ENCODE assay signal across 14 cellular contexts in genomic region chr1:148528591-148528990, GRCh38. TPM values are rescaled to one million over a fixed set of nuclear protein-coding genes. Genes with fewer than 3 reads are reported as not detected.
DNase-seq lines count a peak whose midpoint lies in the region; ATAC-seq and TF ChIP-seq lines count a peak whose summit lies in the region.
"Not testable (repeated sequence)": the region's sequence is repeated elsewhere in the genome, so short reads cannot be mapped to it uniquely, and the experiment has no call there.
"Had no signal": no experiment of that assay in that cellular context is flagged by ENCODE, and none has a peak within 500 bp of the region (broad histone marks: within the 10 kb centered on the region; RNA-seq: fewer than 3 reads in every experiment).

No MANE protein-coding gene starts in this region.

- peak overlapping the region in 1 of 7 donors; percentile 98 for H3K27ac Mint-ChIP-seq in CD4-positive, alpha-beta memory T cell
- H3K27ac Mint-ChIP-seq in natural killer cell treated with Interleukin-12 subunit alpha and Interleukin-12 subunit beta and Interleukin-15 and Interleukin-18, amount 100 ng/mL, for 72 hours = peak overlapping the region in 1 of 2 donors; percentile 62
- peak overlapping the region; percentile 92 for H3K27ac Mint-ChIP-seq in stimulated activated effector memory CD8-positive, alpha-beta T cell treated with anti-CD3 and anti-CD28 coated beads, Interleukin-12 subunit alpha, Interleukin-12 subunit beta, amount 100 ng/mL, for 72 hours

- CTCF ChIA-PET in CD4-positive, alpha-beta memory T cell (lab: Charles Lee; ENCODE audit: partially characterized antibody); PC-9 (lab: Charles Lee): not testable (repeated sequence)

- H4K20me1 ChIP-seq in PC-9 (ENCODE audit: insufficient read depth) = not testable (repeated sequence)

- H3K36me3 Mint-ChIP-seq in CD4-positive, alpha-beta memory T cell; activated T-cell treated with anti-CD3 and anti-CD28 coated beads, Interleukin-2, amount 50 U/mL, for 4 hours (ENCODE audit: insufficient read depth); natural killer cell treated with Interleukin-12 subunit alpha and Interleukin-12 subunit beta and Interleukin-15 and Interleukin-18, amount 100 ng/mL, for 72 hours; stimulated activated effector memory CD8-positive, alpha-beta T cell treated with anti-CD3 and anti-CD28 coated beads, Interleukin-12 subunit alpha, Interleukin-12 subunit beta, amount 100 ng/mL, for 72 hours: not testable (repeated sequence)

- not testable (repeated sequence) for H3K4me1 ChIP-seq in CD4-positive, alpha-beta memory T cell (ENCODE audit: insufficient read depth, low read length); PC-9 (replicated peaks; ENCODE audit: insufficient read depth); colonic mucosa; heart right ventricle

- intact Hi-C loops in CD4-positive, alpha-beta memory T cell (cut with micrococcal nuclease) = loop anchor here (10.0 kb wide), 1 partner anchor 154 kb away; no protein-coding TSS in a partner anchor
- intact Hi-C loops in PC-9 (cut with micrococcal nuclease; ENCODE audit: unreplicated experiment); colonic mucosa (cut with DNase I); heart right ventricle (cut with DNase I): not testable (repeated sequence)

- not testable (repeated sequence) for ATAC-seq in activated T-cell treated with anti-CD3 and anti-CD28 coated beads, Interleukin-2, amount 50 U/mL, for 4 hours; heart right ventricle; natural killer cell treated with Interleukin-12 subunit alpha and Interleukin-12 subunit beta and Interleukin-15 and Interleukin-18, amount 100 ng/mL, for 72 hours; stimulated activated effector memory CD8-positive, alpha-beta T cell treated with anti-CD3 and anti-CD28 coated beads, Interleukin-12 subunit alpha, Interleukin-12 subunit beta, amount 100 ng/mL, for 72 hours

- H3K9me2 ChIP-seq in PC-9 (ENCODE audit: insufficient read depth) = not testable (repeated sequence)

- DNase-seq in CD4-positive, alpha-beta memory T cell = peak in 4 of 5 donors; percentile 61 to 69 (median 63)
- peak in 1 of 2 experiments; percentile 59 for DNase-seq in PC-9
- not testable (repeated sequence) for DNase-seq in activated T-cell treated with anti-CD3 and anti-CD28 coated beads, Interleukin-2, amount 50 U/mL, for 4 hours; colonic mucosa; heart right ventricle; stimulated activated effector memory CD8-positive, alpha-beta T cell treated with anti-CD3 and anti-CD28 coated beads, Interleukin-12 subunit alpha, Interleukin-12 subunit beta, amount 100 ng/mL, for 72 hours (ENCODE audit: low spot score in 2 of 2)
- DNase-seq in natural killer cell treated with Interleukin-12 subunit alpha and Interleukin-12 subunit beta and Interleukin-15 and Interleukin-18, amount 100 ng/mL, for 72 hours (ENCODE audit: low spot score) = peak; percentile 56

- POLR2A ChIA-PET in CD4-positive, alpha-beta memory T cell (lab: Charles Lee; ENCODE audit: partially characterized antibody); PC-9 (lab: Charles Lee; ENCODE audit: unreplicated experiment): not testable (repeated sequence)

- not testable (repeated sequence) for H3K79me2 ChIP-seq in PC-9 (ENCODE audit: low read depth)

- not testable (repeated sequence) for H3F3A ChIP-seq in PC-9 (ENCODE audit: insufficient read depth, low read depth)

- H3K27me3 Mint-ChIP-seq in CD4-positive, alpha-beta memory T cell; activated T-cell treated with anti-CD3 and anti-CD28 coated beads, Interleukin-2, amount 50 U/mL, for 4 hours (ENCODE audit: low read depth); natural killer cell treated with Interleukin-12 subunit alpha and Interleukin-12 subunit beta and Interleukin-15 and Interleukin-18, amount 100 ng/mL, for 72 hours: not testable (repeated sequence)

- H3K4me3 Mint-ChIP-seq in CD4-positive, alpha-beta memory T cell; natural killer cell treated with Interleukin-12 subunit alpha and Interleukin-12 subunit beta and Interleukin-15 and Interleukin-18, amount 100 ng/mL, for 72 hours: not testable (repeated sequence)
- H3K4me3 Mint-ChIP-seq in activated T-cell treated with anti-CD3 and anti-CD28 coated beads, Interleukin-2, amount 50 U/mL, for 4 hours = peak overlapping the region; percentile 77
- peak overlapping the region; percentile 56 for H3K4me3 Mint-ChIP-seq in stimulated activated effector memory CD8-positive, alpha-beta T cell treated with anti-CD3 and anti-CD28 coated beads, Interleukin-12 subunit alpha, Interleukin-12 subunit beta, amount 100 ng/mL, for 72 hours

- WGBS in heart right ventricle, 2 donors = 0 to 1% methylated on average over 3 to 5 of the region's 24 CpGs

- H3K9ac ChIP-seq in colonic mucosa (ENCODE audit: low read depth in 2 of 2, low read length in 2 of 2) = not testable (repeated sequence)

- not testable (repeated sequence) for TF ChIP-seq CTCF in PC-9 (conservative IDR thresholded peaks at IDR 0.05); colonic mucosa (IDR thresholded peaks at IDR 0.05)
- peak in 3 of 9 donors; percentile 18 to 25 (median 25) for TF ChIP-seq CTCF in heart right ventricle (IDR thresholded peaks at IDR 0.05)

- not testable (repeated sequence) for H3K4me2 ChIP-seq in PC-9

- H3K9me3 ChIP-seq in CD4-positive, alpha-beta memory T cell (ENCODE audit: control insufficient read depth in 1 of 2, low read length in 2 of 2); PC-9 (ENCODE audit: insufficient read depth, low read depth); colonic mucosa; heart right ventricle: not testable (repeated sequence)

- not testable (repeated sequence) for H3K27me3 ChIP-seq in CD4-positive, alpha-beta memory T cell (ENCODE audit: insufficient read depth, low read length); PC-9 (ENCODE audit: insufficient read depth, low read depth); colonic mucosa; heart right ventricle

- not testable (repeated sequence) for H3K4me1 Mint-ChIP-seq in CD4-positive, alpha-beta memory T cell; activated T-cell treated with anti-CD3 and anti-CD28 coated beads, Interleukin-2, amount 50 U/mL, for 4 hours (ENCODE audit: low read depth); natural killer cell treated with Interleukin-12 subunit alpha and Interleukin-12 subunit beta and Interleukin-15 and Interleukin-18, amount 100 ng/mL, for 72 hours (ENCODE audit: low read depth in 2 of 2); stimulated activated effector memory CD8-positive, alpha-beta T cell treated with anti-CD3 and anti-CD28 coated beads, Interleukin-12 subunit alpha, Interleukin-12 subunit beta, amount 100 ng/mL, for 72 hours

- BruUV-seq in PC-9 (replicated peaks; lab: Mats Ljungman, UMichigan) = TSS peak; percentile 67

- not testable (repeated sequence) for H3K9me3 Mint-ChIP-seq in CD4-positive, alpha-beta memory T cell; activated T-cell treated with anti-CD3 and anti-CD28 coated beads, Interleukin-2, amount 50 U/mL, for 4 hours; natural killer cell treated with Interleukin-12 subunit alpha and Interleukin-12 subunit beta and Interleukin-15 and Interleukin-18, amount 100 ng/mL, for 72 hours; stimulated activated effector memory CD8-positive, alpha-beta T cell treated with anti-CD3 and anti-CD28 coated beads, Interleukin-12 subunit alpha, Interleukin-12 subunit beta, amount 100 ng/mL, for 72 hours

- not testable (repeated sequence) for H2AFZ ChIP-seq in PC-9

- not testable (repeated sequence) for H3K4me3 ChIP-seq in CD4-positive, alpha-beta memory T cell (ENCODE audit: low read length in 2 of 2)
- peak overlapping the region; percentile 35; the same call in 1 of the 2 replicates for H3K4me3 ChIP-seq in PC-9
- H3K4me3 ChIP-seq in colonic mucosa = peak overlapping the region; percentile 23
- peak overlapping the region in 7 of 10 donors; percentile 28 to 41 (median 34) for H3K4me3 ChIP-seq in heart right ventricle

- H3K36me3 ChIP-seq in CD4-positive, alpha-beta memory T cell (ENCODE audit: insufficient read depth, low read length); PC-9 (ENCODE audit: low read depth); colonic mucosa; heart right ventricle: not testable (repeated sequence)

- not testable (repeated sequence) for H3K27ac ChIP-seq in CD4-positive, alpha-beta memory T cell (ENCODE audit: low read depth, low read length); PC-9; heart right ventricle
- H3K27ac ChIP-seq in colonic mucosa = peak overlapping the region; percentile 19

RNA-seq across cellular contexts. Expression of gene PPIAL4G, which starts 45.5 kb away (rescaled TPM):
- total RNA-seq in CD4-positive, alpha-beta memory T cell = 1 to 10 TPM; 4.2 to 5.2 TPM
- under 1 TPM in 1 of 2 donors, not detected in 1; 0.21 TPM for polyA plus RNA-seq in CD4-positive, alpha-beta memory T cell
- total RNA-seq in PC-9 (2021) (not detected in 2 replicates), colonic mucosa (not detected), heart right ventricle (not detected)
- total RNA-seq in activated T-cell treated with anti-CD3 and anti-CD28 coated beads, Interleukin-2, amount 50 U/mL, for 4 hours = not detected
- not detected for polyA plus RNA-seq in heart right ventricle
- under 1 TPM; 0.24 to 0.36 TPM for total RNA-seq in natural killer cell treated with Interleukin-12 subunit alpha and Interleukin-12 subunit beta and Interleukin-15 and Interleukin-18, amount 100 ng/mL, for 72 hours
- total RNA-seq: glomerular endothelial cell, HT-29, K562, kidney epithelial cell, lung microvascular endothelial cell, right atrium auricular region, Right ventricle myocardium inferior had no signal
- polyA plus RNA-seq: K562 had no signal
